9 cellular contexts compared by ENCODE assay signal in the genomic region with DNA sequence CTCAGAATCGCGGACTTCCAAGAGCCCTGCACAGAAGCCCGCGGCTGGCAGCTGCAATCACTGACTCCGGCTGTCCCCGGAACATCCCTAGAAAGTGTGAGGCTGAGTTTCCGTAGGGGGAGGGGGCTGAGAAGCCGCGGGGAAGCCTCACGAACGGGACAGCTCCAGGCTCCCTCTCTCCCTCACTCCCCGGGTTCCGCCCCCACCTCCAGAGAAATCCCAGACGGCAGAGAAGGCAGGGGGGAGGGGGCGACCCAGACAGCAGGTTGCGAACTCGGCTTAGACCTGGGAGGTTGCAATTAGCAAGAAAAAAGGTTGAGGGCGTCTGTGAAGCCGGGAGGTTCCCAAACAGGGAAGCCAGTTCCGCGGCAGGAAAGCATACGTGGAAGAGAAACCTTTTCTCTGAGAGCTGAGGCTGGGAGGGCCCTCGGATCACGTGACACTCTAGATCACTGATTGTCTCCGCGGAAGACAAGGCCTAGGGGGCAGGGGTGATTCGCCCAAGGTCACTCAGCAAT.
DNase-seq lines count a peak whose midpoint lies in the region; ATAC-seq and TF ChIP-seq lines count a peak whose summit lies in the region.
"Had no signal": no experiment of that assay in that cellular context is flagged by ENCODE, and none has a peak within 500 bp of the region (broad histone marks: within the 10 kb centered on the region; RNA-seq: fewer than 3 reads in every experiment).

No MANE protein-coding gene starts in this region.

- H3K4me1 ChIP-seq in BE2C = peaks cover 26% of the 10 kb centered on the region
- peaks cover 3% of the 10 kb centered on the region for H3K4me1 ChIP-seq in NT2/D1 (ENCODE audit: insufficient read depth, insufficient read length)
- H3K4me1 ChIP-seq in colonic mucosa = no peaks in the 10 kb centered on the region

- DNase-seq in BE2C (peak; percentile 87), NT2/D1 (ENCODE audit: low read depth, low spot score) (peak; percentile 68), superior temporal gyrus (ENCODE audit: extremely low spot score) (no peak), erythroblast (lab: John Stamatoyannopoulos, UW) (no peak), colonic mucosa (no peak)

- no peak for ATAC-seq in GM18520 (IDR thresholded peaks at IDR 0.05; ENCODE audit: unreplicated experiment)

- TF ChIP-seq CTCF in BE2C (IDR thresholded peaks at IDR 0.05; ENCODE audit: low read depth, low read length) (no peak), colonic mucosa (IDR thresholded peaks at IDR 0.05) (no peak)

- no peak for TF ChIP-seq EP300 in Ishikawa (IDR thresholded peaks at IDR 0.05; ENCODE audit: borderline replicate concordance)

- intact Hi-C loops in colonic mucosa (cut with DNase I) = no loop called here

- H3K9ac ChIP-seq in NT2/D1 (ENCODE audit: insufficient read length, low read depth) = peak overlapping the region; percentile 32
- H3K9ac ChIP-seq in colonic mucosa (ENCODE audit: low read depth in 2 of 2, low read length in 2 of 2) = no peak overlapping the region

- H3K36me3 ChIP-seq in BE2C (no peaks in the 10 kb centered on the region), NT2/D1 (ENCODE audit: insufficient read depth, insufficient read length, low read length) (no peaks in the 10 kb centered on the region), colonic mucosa (no peaks in the 10 kb centered on the region)
- H3K36me3 ChIP-seq: adrenal gland had no signal

- no peak overlapping the region for H3K27ac ChIP-seq in colonic mucosa

- no peak for TF ChIP-seq POLR2A in erythroblast (IDR thresholded peaks at IDR 0.05; ENCODE audit: low read length)

- H3K27me3 ChIP-seq in BE2C = no peaks in the 10 kb centered on the region
- H3K27me3 ChIP-seq in NT2/D1 (ENCODE audit: insufficient read depth, insufficient read length) = peaks cover 34% of the 10 kb centered on the region
- H3K27me3 ChIP-seq in colonic mucosa = peaks cover 27% of the 10 kb centered on the region
- H3K27me3 ChIP-seq: adrenal gland had no signal

- H3K9me3 ChIP-seq in BE2C = no peaks in the 10 kb centered on the region
- no peaks in the 10 kb centered on the region for H3K9me3 ChIP-seq in NT2/D1 (ENCODE audit: insufficient read depth, low read length)
- H3K9me3 ChIP-seq in iPS-18c (ENCODE audit: control insufficient read depth, insufficient read depth, low read length) = no peaks in the 10 kb centered on the region
- H3K9me3 ChIP-seq in colonic mucosa = no peaks in the 10 kb centered on the region
- H3K9me3 ChIP-seq: adrenal gland had no signal

- peak overlapping the region; percentile 76 for H3K4me3 ChIP-seq in BE2C (ENCODE audit: low read depth, low read length)
- peak overlapping the region; percentile 28 for H3K4me3 ChIP-seq in NT2/D1 (ENCODE audit: insufficient read length, low read depth)
- H3K4me3 ChIP-seq in iPS-18c (ENCODE audit: insufficient read depth, low read depth, low read length) = peak overlapping the region; percentile 69
- no peak overlapping the region for H3K4me3 ChIP-seq in colonic mucosa

- no peak for TF ChIP-seq RAD21 in Ishikawa (IDR thresholded peaks at IDR 0.05; ENCODE audit: low read depth)

TF ChIP-seq in Ishikawa, 13 proteins besides CTCF, POLR2A, EP300 and RAD21:
- TF ChIP-seq CEBPB (IDR thresholded peaks at IDR 0.05) = no peak
- no peak for TF ChIP-seq NFIC (IDR thresholded peaks at IDR 0.05)
- no peak for TF ChIP-seq TCF12 (IDR thresholded peaks at IDR 0.05; ENCODE audit: low read depth)
- TF ChIP-seq TEAD4 (IDR thresholded peaks at IDR 0.05) = no peak
- no peak for TF ChIP-seq EGR1 (IDR thresholded peaks at IDR 0.05)
- TF ChIP-seq MAX (IDR thresholded peaks at IDR 0.05) = no peak
- TF ChIP-seq, protein P1, sequence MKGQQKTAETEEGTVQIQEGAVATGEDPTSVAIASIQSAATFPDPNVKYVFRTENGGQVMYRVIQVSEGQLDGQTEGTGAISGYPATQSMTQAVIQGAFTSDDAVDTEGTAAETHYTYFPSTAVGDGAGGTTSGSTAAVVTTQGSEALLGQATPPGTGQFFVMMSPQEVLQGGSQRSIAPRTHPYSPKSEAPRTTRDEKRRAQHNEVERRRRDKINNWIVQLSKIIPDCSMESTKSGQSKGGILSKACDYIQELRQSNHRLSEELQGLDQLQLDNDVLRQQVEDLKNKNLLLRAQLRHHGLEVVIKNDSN (IDR thresholded peaks at IDR 0.05) = 0 out of 2 replicates have a peak, but pooled peaks have one; percentile 34
TF ChIP-seq in Ishikawa: peak in this region for 1.

Comparison
In these comparisons a context has a peak if more than half of its experiments do, and no peak if none do; other contexts are left out.
1. DNase-seq: peak in BE2C (single experiment) and NT2/D1 (single experiment); none in superior temporal gyrus (single experiment), erythroblast (0 of 2) and colonic mucosa (single experiment).